ENCODE assay signal across 1 cellular context in genomic region chr6:42740725-42741124, GRCh38.
TF ChIP-seq lines count a peak whose summit lies in the region.

No MANE protein-coding gene starts in this region.

TF ChIP-seq in GM23338, 12 proteins besides CTCF, POLR2A, EP300 and RAD21 (continued from another document):
- TF ChIP-seq ZNF462 (CRISPR knock-in tag; IDR thresholded peaks at IDR 0.05) (no peak), EZH2phosphoT487 (IDR thresholded peaks at IDR 0.05; ENCODE audit: unreplicated experiment) (no peak), JUNB (IDR thresholded peaks at IDR 0.05; ENCODE audit: unreplicated experiment) (no peak), EZH2 (IDR thresholded peaks at IDR 0.05; ENCODE audit: low read depth, unreplicated experiment) (no peak), ZNF114 (CRISPR knock-in tag; IDR thresholded peaks at IDR 0.05) (no peak)
